Comparison of ENCODE assay signal across 8 cellular contexts in genomic region chr12:12722351-12723146, GRCh38. TPM values are rescaled to one million over a fixed set of nuclear protein-coding genes. Genes with fewer than 3 reads are reported as not detected.
DNase-seq lines count a peak whose midpoint lies in the region; ATAC-seq and TF ChIP-seq lines count a peak whose summit lies in the region.

No MANE protein-coding gene starts in this region.

- POLR2A ChIA-PET in BJ (lab: Charles Lee) = interaction anchor here (1.4 kb wide), 1 partner anchor 12 kb away, joined by 4 read pairs; no protein-coding TSS in a partner anchor

- ATAC-seq in SK-N-SH treated with all-trans-retinoic acid at 6 μM for 48 hours = no peak
- no peak for ATAC-seq in GM21367 (IDR thresholded peaks at IDR 0.05; ENCODE audit: unreplicated experiment)

- TF ChIP-seq CTCF in BJ (IDR thresholded peaks at IDR 0.05; ENCODE audit: insufficient read depth, low read depth, low read length) (no peak), GM13976 (IDR thresholded peaks at IDR 0.05; ENCODE audit: borderline replicate concordance, control extremely low read depth, extremely low read depth, insufficient read depth, missing control alignments) (no peak)

- CTCF ChIA-PET in BJ (lab: Yijun Ruan, JAX) = interaction anchor here (0.6 to 1.0 kb wide), 3 partner anchors 14 to 641 kb away, joined by 3 to 5 read pairs (median 3); no protein-coding TSS in a partner anchor

- peak overlapping the region; percentile 97 for H3K27ac ChIP-seq in epithelial cell of prostate

- in situ Hi-C loops in GM13976 (cut with MboI; ENCODE audit: low sequenced_read_pairs, unreplicated experiment) = loop anchor here (25.0 kb wide), 1 partner anchor 1135 kb away; no protein-coding TSS in a partner anchor

- H3K4me3 ChIP-seq in BJ (ENCODE audit: low read depth, low read length) = peak overlapping the region; percentile 89

- no peaks in the 10 kb centered on the region for H3K27me3 ChIP-seq in BJ (ENCODE audit: control insufficient read depth, insufficient read depth, low read length)

- no peak for DNase-seq in BJ (ENCODE audit: low read depth)
- DNase-seq in HCEC 1CT = peak; percentile 53
- no peak for DNase-seq in epithelial cell of prostate (ENCODE audit: low read depth, low spot score)
- peak; percentile 61 for DNase-seq in renal cortical epithelial cell (ENCODE audit: low read depth)
- DNase-seq in SHP77 treated with DMSO at 0.1 percent for 48 hours (lab: John Stamatoyannopoulos, UW) = no peak
- DNase-seq in GM13976 (ENCODE audit: low spot score) = no peak

- no peaks in the 10 kb centered on the region; the same call in none of the 2 replicates for H3K36me3 ChIP-seq in BJ (ENCODE audit: control insufficient read depth, insufficient read depth, low read length)

TF ChIP-seq in SK-N-SH treated with all-trans-retinoic acid at 6 μM for 48 hours, 23 proteins besides CTCF, POLR2A, EP300 and RAD21:
- TF ChIP-seq TOX (CRISPR knock-in tag; IDR thresholded peaks at IDR 0.05; ENCODE audit: borderline replicate concordance) (peak; percentile 4; the same call in 1 of the 2 replicates), ESRRG (CRISPR knock-in tag; IDR thresholded peaks at IDR 0.05) (no peak)
TF ChIP-seq in SK-N-SH treated with all-trans-retinoic acid at 6 μM for 48 hours: peak in this region for 1.

RNA-seq across cellular contexts. Expression of gene CDKN1B, which starts 5.4 kb away (rescaled TPM):
- 19.7 and 21.7 TPM in 2 replicates for polyA plus RNA-seq in BJ (2011; rRNA removed)
- polyA minus RNA-seq in BJ (2011; rRNA and poly(A)+ RNA removed) = 11.6 and 17.5 TPM in 2 replicates
- 22.7 and 24.5 TPM in 2 replicates for total RNA-seq in renal cortical epithelial cell

RNA-seq across cellular contexts. Expression of gene GPR19, which starts 26.6 kb away (rescaled TPM):
- 0.42 and 0.60 TPM in 2 replicates for polyA plus RNA-seq in BJ (2011; rRNA removed)
- 0.21 and 0.57 TPM in 2 replicates for polyA minus RNA-seq in BJ (2011; rRNA and poly(A)+ RNA removed)
- total RNA-seq in renal cortical epithelial cell = 0.15 TPM in 1 of 2 replicates, not detected in the other

Comparison
In these comparisons a context has a peak if more than half of its experiments do, and no peak if none do; other contexts are left out.
1. DNase-seq: peak in HCEC 1CT (single experiment) and renal cortical epithelial cell (single experiment); none in BJ (single experiment), epithelial cell of prostate (single experiment), SHP77 treated with DMSO at 0.1 percent for 48 hours (single experiment) and GM13976 (single experiment).